ENCODE assay signal across 8 cellular contexts in genomic region chr1:1020000-1020404, GRCh38. TPM values are rescaled to one million over a fixed set of nuclear protein-coding genes. Genes with fewer than 3 reads are reported as not detected.
A peak's percentile ranks its signal among the peaks of the same experiment; 100 is the strongest.
DNase-seq lines count a peak whose midpoint lies in the region; ATAC-seq and TF ChIP-seq lines count a peak whose summit lies in the region.

Gene AGRN (plus strand): TSS chr1:1020120. CDS start chr1:1020173, 53 bp downstream.

- H3K27me3 Mint-ChIP-seq in activated CD4-positive, alpha-beta memory T cell treated with anti-CD3 and anti-CD28 coated beads for 36 hours: peaks cover 9% of the 10 kb centered on the region

- H3K4me3 ChIP-seq in AG09309 (ENCODE audit: control insufficient read depth, low read depth, low read length) (peak within 1 kb of the TSS; percentile 52), ovary (peak within 1 kb of the TSS; percentile 64)

- intact Hi-C loops in activated CD4-positive, alpha-beta memory T cell treated with anti-CD3 and anti-CD28 coated beads for 36 hours (cut with micrococcal nuclease): loop anchor here (5.0 kb wide), 1 partner anchor 42 kb away; no protein-coding TSS in a partner anchor
- intact Hi-C loops in ovary (cut with DNase I): loop anchor here in 1 of 4 donors (10.0 kb wide), 1 partner anchor 215 kb away; the partner anchor contains the start of genes B3GALT6 and SDF4

- no peaks in the 10 kb centered on the region for H3K36me3 ChIP-seq in ovary

- TF ChIP-seq POLR2A in ovary (IDR thresholded peaks at IDR 0.05): no peak

- H3K36me3 Mint-ChIP-seq in activated CD4-positive, alpha-beta memory T cell treated with anti-CD3 and anti-CD28 coated beads for 36 hours: no peaks in the 10 kb centered on the region

- H3K4me3 Mint-ChIP-seq in activated CD4-positive, alpha-beta memory T cell treated with anti-CD3 and anti-CD28 coated beads for 36 hours: peak within 1 kb of the TSS; percentile 62

- no peaks in the 10 kb centered on the region for H3K9me3 ChIP-seq in ovary

- H3K27ac ChIP-seq in ovary: peak within 1 kb of the TSS; percentile 69 to 84

- TF ChIP-seq EP300 in ovary (IDR thresholded peaks at IDR 0.05): no peak

- DNase-seq in AG09309 (ENCODE audit: low read depth) (no peak), germinal center (ENCODE audit: low spot score) (peak; percentile 57), ovary (peak in 3 of 5 donors; percentile 68 to 71 (median 69)), UCSD-AML1 (lab: John Stamatoyannopoulos, UW; ENCODE audit: unreplicated experiment) (no peak), foreskin melanocyte (no peak)
- no peak for DNase-seq in activated CD4-positive, alpha-beta memory T cell treated with anti-CD3 and anti-CD28 coated beads for 36 hours

- CTCF ChIA-PET in activated CD4-positive, alpha-beta memory T cell treated with anti-CD3 and anti-CD28 coated beads for 36 hours (lab: Charles Lee): interaction anchor here (1.4 to 2.0 kb wide), 3 partner anchors 13 to 44 kb away, joined by 6 to 10 read pairs (median 9); no protein-coding TSS in a partner anchor

- ATAC-seq in GM18868 (IDR thresholded peaks at IDR 0.05; ENCODE audit: unreplicated experiment) (peak; percentile 26), HG03095 (IDR thresholded peaks at IDR 0.05; ENCODE audit: unreplicated experiment) (peak; percentile 23)

- no peaks in the 10 kb centered on the region for H3K27me3 ChIP-seq in ovary

- WGBS in ovary, 3 donors: 0 to 1% (median 0%) methylated on average over 12 to 45 of the region's 58 CpGs

- no peak within 1 kb of the TSS for H3K27ac Mint-ChIP-seq in activated CD4-positive, alpha-beta memory T cell treated with anti-CD3 and anti-CD28 coated beads for 36 hours

- POLR2A ChIA-PET in activated CD4-positive, alpha-beta memory T cell treated with anti-CD3 and anti-CD28 coated beads for 36 hours (lab: Charles Lee): no interaction called here

- H3K9me3 Mint-ChIP-seq in activated CD4-positive, alpha-beta memory T cell treated with anti-CD3 and anti-CD28 coated beads for 36 hours: no peaks in the 10 kb centered on the region

- no peaks in the 10 kb centered on the region for H3K4me1 ChIP-seq in ovary (ENCODE audit: insufficient read depth)

- H3K4me1 Mint-ChIP-seq in activated CD4-positive, alpha-beta memory T cell treated with anti-CD3 and anti-CD28 coated beads for 36 hours (ENCODE audit: low read depth): peaks cover 6% of the 10 kb centered on the region

- TF ChIP-seq CTCF in AG09309 (IDR thresholded peaks at IDR 0.05; ENCODE audit: control insufficient read depth, insufficient read depth, low read depth, low read length, missing control alignments) (no peak), ovary (IDR thresholded peaks at IDR 0.05) (no peak)

RNA-seq across cellular contexts. Expression of gene AGRN, which starts in this region (rescaled TPM):
- 10 to 100 TPM; 33.2 to 35.6 TPM for total RNA-seq in activated CD4-positive, alpha-beta memory T cell treated with anti-CD3 and anti-CD28 coated beads for 36 hours
- total RNA-seq in ovary: 100 to 1,000 TPM in 1 of 7 donors, 10 to 100 TPM in 6; 10.0 to 138 (median 14.4) TPM
- polyA plus RNA-seq in ovary: 10 to 100 TPM in 1 of 2 donors, 1 to 10 TPM in 1; 2.7 to 13.6 TPM

Comparison
In these comparisons a context has a peak if more than half of its experiments do, and no peak if none do; other contexts are left out.
1. DNase-seq: peak in germinal center (single experiment) and ovary (3 of 5); none in AG09309 (single experiment), activated CD4-positive, alpha-beta memory T cell treated with anti-CD3 and anti-CD28 coated beads for 36 hours (single experiment), UCSD-AML1 (single experiment) and foreskin melanocyte (single experiment).